ENCODE assay signal across 1 cellular context in the genomic region with DNA sequence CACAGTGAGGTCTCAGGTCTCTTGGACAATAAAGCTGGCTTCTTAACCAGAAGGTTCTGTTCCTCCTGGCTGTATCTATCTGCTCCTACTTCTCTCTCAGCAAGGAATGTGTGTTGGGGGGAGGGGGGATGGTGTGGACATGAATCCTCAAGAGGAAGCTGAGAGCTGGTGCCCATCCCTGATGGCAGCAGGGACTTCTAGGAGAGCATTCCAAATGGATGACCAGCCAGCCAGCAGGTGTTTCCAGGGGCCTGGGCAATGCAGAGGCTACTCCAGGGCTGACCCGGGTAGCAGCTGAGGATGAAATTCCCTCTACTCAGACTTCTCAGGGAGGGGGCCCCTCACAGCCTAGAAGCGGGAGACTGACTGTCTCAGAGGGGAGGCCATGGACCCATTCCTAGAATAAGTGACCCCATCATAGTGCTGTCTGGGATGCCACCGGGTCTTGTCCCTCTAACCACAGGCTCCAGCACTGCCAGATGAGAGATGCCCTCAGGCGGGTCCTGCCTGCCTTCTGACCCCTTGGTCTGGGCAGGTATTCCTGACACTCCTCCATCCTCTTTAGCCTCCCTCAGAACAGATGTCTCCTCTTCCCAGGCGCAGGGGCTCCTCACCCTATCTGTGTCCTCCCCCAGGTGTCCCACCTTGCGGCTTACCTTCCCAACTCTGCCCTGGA.
TF ChIP-seq lines count a peak whose summit lies in the region.

No MANE protein-coding gene starts in this region.

TF ChIP-seq in IMR-90, 13 proteins besides CTCF, POLR2A, EP300 and RAD21 (continued from another document):
- TF ChIP-seq, protein P1, sequence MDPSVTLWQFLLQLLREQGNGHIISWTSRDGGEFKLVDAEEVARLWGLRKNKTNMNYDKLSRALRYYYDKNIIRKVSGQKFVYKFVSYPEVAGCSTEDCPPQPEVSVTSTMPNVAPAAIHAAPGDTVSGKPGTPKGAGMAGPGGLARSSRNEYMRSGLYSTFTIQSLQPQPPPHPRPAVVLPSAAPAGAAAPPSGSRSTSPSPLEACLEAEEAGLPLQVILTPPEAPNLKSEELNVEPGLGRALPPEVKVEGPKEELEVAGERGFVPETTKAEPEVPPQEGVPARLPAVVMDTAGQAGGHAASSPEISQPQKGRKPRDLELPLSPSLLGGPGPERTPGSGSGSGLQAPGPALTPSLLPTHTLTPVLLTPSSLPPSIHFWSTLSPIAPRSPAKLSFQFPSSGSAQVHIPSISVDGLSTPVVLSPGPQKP (IDR thresholded peaks at IDR 0.05; ENCODE audit: borderline replicate concordance, low read depth, low read length), result no peak
- TF ChIP-seq, protein P2, sequence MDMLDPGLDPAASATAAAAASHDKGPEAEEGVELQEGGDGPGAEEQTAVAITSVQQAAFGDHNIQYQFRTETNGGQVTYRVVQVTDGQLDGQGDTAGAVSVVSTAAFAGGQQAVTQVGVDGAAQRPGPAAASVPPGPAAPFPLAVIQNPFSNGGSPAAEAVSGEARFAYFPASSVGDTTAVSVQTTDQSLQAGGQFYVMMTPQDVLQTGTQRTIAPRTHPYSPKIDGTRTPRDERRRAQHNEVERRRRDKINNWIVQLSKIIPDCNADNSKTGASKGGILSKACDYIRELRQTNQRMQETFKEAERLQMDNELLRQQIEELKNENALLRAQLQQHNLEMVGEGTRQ (IDR thresholded peaks at IDR 0.05; ENCODE audit: low read depth, low read length), result no peak
- TF ChIP-seq NFE2L2 (IDR thresholded peaks at IDR 0.05; ENCODE audit: low read depth, low read length) (no peak), RCOR1 (IDR thresholded peaks at IDR 0.05; ENCODE audit: insufficient replicate concordance, low read length) (no peak), CEBPB (IDR thresholded peaks at IDR 0.05; ENCODE audit: low read depth, low read length) (no peak), FOS (IDR thresholded peaks at IDR 0.05; ENCODE audit: low read depth, low read length) (no peak), BHLHE40 (IDR thresholded peaks at IDR 0.05; ENCODE audit: low read depth, low read length) (no peak), MAFK (IDR thresholded peaks at IDR 0.05; ENCODE audit: low read depth, low read length) (no peak), SMC3 (IDR thresholded peaks at IDR 0.05; ENCODE audit: low read depth, low read length) (no peak)
